1 cellular context compared by ENCODE assay signal in genomic region chr15:39426552-39427532, GRCh38.
TF ChIP-seq lines count a peak whose summit lies in the region.

No MANE protein-coding gene starts in this region.

TF ChIP-seq in HepG2, 621 proteins besides CTCF, POLR2A, EP300 and RAD21 (continued from another document):
- TF ChIP-seq ZSCAN5A (CRISPR knock-in tag; IDR thresholded peaks at IDR 0.05; ENCODE audit: borderline replicate concordance) (no peak), SKIL (CRISPR knock-in tag; IDR thresholded peaks at IDR 0.05; ENCODE audit: borderline replicate concordance) (no peak), KDM3A (CRISPR knock-in tag; IDR thresholded peaks at IDR 0.05; ENCODE audit: low read depth) (no peak), NFATC3 (CRISPR knock-in tag; IDR thresholded peaks at IDR 0.05) (no peak), BRCA1 (CRISPR knock-in tag; IDR thresholded peaks at IDR 0.05) (no peak), NFYC (CRISPR knock-in tag; IDR thresholded peaks at IDR 0.05) (no peak), KLF15 (CRISPR knock-in tag; IDR thresholded peaks at IDR 0.05; ENCODE audit: borderline replicate concordance) (no peak), SPEN (CRISPR knock-in tag; IDR thresholded peaks at IDR 0.05; ENCODE audit: low read depth) (no peak), SP140L (CRISPR knock-in tag; IDR thresholded peaks at IDR 0.05; ENCODE audit: borderline replicate concordance) (no peak), PBX2 (CRISPR knock-in tag; IDR thresholded peaks at IDR 0.05) (no peak), ZNF362 (CRISPR knock-in tag; IDR thresholded peaks at IDR 0.05; ENCODE audit: borderline replicate concordance) (no peak), ZNF75D (CRISPR knock-in tag; IDR thresholded peaks at IDR 0.05; ENCODE audit: borderline replicate concordance) (no peak)
TF ChIP-seq in HepG2: peak in this region for 0.
